ENCODE assay signal across 23 cellular contexts in the genomic region with DNA sequence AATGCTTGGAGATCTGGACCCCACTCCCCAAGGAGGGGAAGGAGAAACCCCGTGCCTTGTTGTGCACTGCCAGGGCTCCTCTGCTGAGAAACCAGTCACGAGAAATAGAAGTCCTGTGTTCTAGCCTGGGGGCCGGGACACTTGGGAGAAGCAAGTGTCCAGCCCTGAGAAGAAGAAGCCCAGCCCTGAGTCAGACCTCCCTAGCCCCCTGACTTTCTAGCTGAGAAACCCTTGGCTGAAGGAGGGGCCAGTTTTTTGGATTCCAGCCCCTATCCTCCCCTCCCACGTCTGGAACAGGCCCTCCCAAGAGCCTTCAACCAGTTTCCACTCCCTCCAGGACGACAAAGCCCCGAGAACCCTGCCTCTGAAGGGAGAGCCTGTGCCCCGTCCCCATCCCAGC.
DNase-seq lines count a peak whose midpoint lies in the region; ATAC-seq and TF ChIP-seq lines count a peak whose summit lies in the region.
"Had no signal": no experiment of that assay in that cellular context is flagged by ENCODE, and none has a peak within 500 bp of the region (broad histone marks: within the 10 kb centered on the region; RNA-seq: fewer than 3 reads in every experiment).

No MANE protein-coding gene starts in this region.

- H3K27me3 ChIP-seq in AG04450 (ENCODE audit: control insufficient read depth, insufficient read depth, low read length): no peaks in the 10 kb centered on the region
- H3K27me3 ChIP-seq in esophagus squamous epithelium: peaks cover 0 to 7% (median 0%) of the 10 kb centered on the region in 4 donors
- no peaks in the 10 kb centered on the region for H3K27me3 ChIP-seq in gastrocnemius medialis
- H3K27me3 ChIP-seq: sigmoid colon had no signal

- no peak for TF ChIP-seq POLR2A in esophagus squamous epithelium (IDR thresholded peaks at IDR 0.05)
- TF ChIP-seq POLR2A in gastrocnemius medialis (IDR thresholded peaks at IDR 0.05): no peak

- TF ChIP-seq CTCF in AG04450 (IDR thresholded peaks at IDR 0.05; ENCODE audit: low read depth, low read length) (no peak), esophagus squamous epithelium (IDR thresholded peaks at IDR 0.05) (no peak), gastrocnemius medialis (IDR thresholded peaks at IDR 0.05 in 4 of 5, conservative IDR thresholded peaks at IDR 0.05 in 1 of 5) (no peak)

- H3K27ac ChIP-seq in AG04450 (ENCODE audit: low read depth, low read length) (peak overlapping the region; percentile 21), esophagus squamous epithelium (peak overlapping the region in 3 of 4 donors; percentile 14 to 59 (median 30)), gastrocnemius medialis (peak overlapping the region; percentile 26 to 61 (median 43))

- H3K36me3 ChIP-seq in esophagus squamous epithelium (no peaks in the 10 kb centered on the region), gastrocnemius medialis (no peaks in the 10 kb centered on the region)

- in situ Hi-C loops in gastrocnemius medialis (cut with MboI; ENCODE audit: low sequenced_read_pairs in 4 of 4): no loop called here

- H3K4me3 ChIP-seq in AG04450 (ENCODE audit: low read depth, low read length) (no peak overlapping the region), esophagus squamous epithelium (no peak overlapping the region), gastrocnemius medialis (no peak overlapping the region)
- H3K4me3 ChIP-seq: sigmoid colon had no signal

- CTCF ChIA-PET in AG04450 (lab: Charles Lee): interaction anchor here (0.7 kb wide), 1 partner anchor 65 kb away, joined by 3 read pairs; no protein-coding TSS in a partner anchor

- H3K9me3 ChIP-seq in AG04450 (ENCODE audit: control insufficient read depth, insufficient read depth, low read length): no peaks in the 10 kb centered on the region
- H3K9me3 ChIP-seq in esophagus squamous epithelium: no peaks in the 10 kb centered on the region
- H3K9me3 ChIP-seq in gastrocnemius medialis: no peaks in the 10 kb centered on the region
- H3K9me3 ChIP-seq: sigmoid colon, SK-N-SH had no signal

- DNase-seq in AG04450 (ENCODE audit: low read depth, low spot score): no peak
- no peak for DNase-seq in esophagus squamous epithelium (lab: John Stamatoyannopoulos, UW)
- DNase-seq in left ventricle myocardium superior: no peak
- no peak for DNase-seq in gastrocnemius medialis
- DNase-seq in NCI-H1436 treated with DMSO at 0.1 percent for 48 hours (lab: John Stamatoyannopoulos, UW): no peak
- DNase-seq: activated B cell treated with CpG ODN at 0.5 μM for 24 hours; activated CD4-positive, alpha-beta T cell treated with anti-CD3 and anti-CD28 coated beads, Interleukin-2, amount 50 U/mL, for 1 hour; activated gamma-delta T cell treated with Interleukin-2 at 50 U/mL for 16 hours; activated naive CD8-positive, alpha-beta T cell treated with anti-CD3 and anti-CD28 coated beads, Interleukin-2, amount 10 ng/mL, durations not matched to agents 7 days and 5 days; activated T-cell treated with anti-CD3 and anti-CD28 coated beads, Interleukin-2, amount 50 U/mL, for 4 hours; DMS79 treated with DMSO at 0.1 percent for 48 hours; GDM1; naive B cell; NCI-H1092; NCI-H1694 treated with DMSO at 0.1 percent for 48 hours; NCI-H82; sigmoid colon; SK-N-SH had no signal

- ATAC-seq in left ventricle myocardium superior (peak; percentile 41), gastrocnemius medialis (no peak), GM21737 (IDR thresholded peaks at IDR 0.05; ENCODE audit: unreplicated experiment) (no peak), GM21360 (IDR thresholded peaks at IDR 0.05; ENCODE audit: unreplicated experiment) (no peak), GM19328 (IDR thresholded peaks at IDR 0.05; ENCODE audit: unreplicated experiment) (no peak)
- ATAC-seq: activated T-cell treated with anti-CD3 and anti-CD28 coated beads, Interleukin-2, amount 50 U/mL, for 4 hours; esophagus mucosa; stimulated activated memory B cell treated with anti-CD40 and anti-IgM and Interleukin-4, amounts not matched to agents 10 μg/mL and 1 μg/mL and 100 μg/mL, for 72 hours had no signal

- H3K4me1 ChIP-seq in esophagus squamous epithelium (peaks cover 4 to 36% (median 7%) of the 10 kb centered on the region in 3 donors), gastrocnemius medialis (peaks cover 17 to 19% of the 10 kb centered on the region in 2 donors)

- 65 to 85% methylated on average over 4 of the region's 7 CpGs for WGBS in esophagus squamous epithelium, 2 donors

- POLR2A ChIA-PET in AG04450 (lab: Yijun Ruan, JAX): interaction anchor here (0.5 to 1.0 kb wide), 2 partner anchors 10 to 35 kb away, joined by 3 to 4 read pairs; no protein-coding TSS in a partner anchor

- intact Hi-C loops in esophagus squamous epithelium (cut with DNase I): no loop called here
- intact Hi-C loops in left ventricle myocardium superior (cut with micrococcal nuclease): loop anchor here (10.0 kb wide), 1 partner anchor 55 kb away; no protein-coding TSS in a partner anchor
- intact Hi-C loops in gastrocnemius medialis (cut with DNase I; ENCODE audit: low total_unique reads): no loop called here
